ENCODE assay signal across 8 cellular contexts in the genomic region with DNA sequence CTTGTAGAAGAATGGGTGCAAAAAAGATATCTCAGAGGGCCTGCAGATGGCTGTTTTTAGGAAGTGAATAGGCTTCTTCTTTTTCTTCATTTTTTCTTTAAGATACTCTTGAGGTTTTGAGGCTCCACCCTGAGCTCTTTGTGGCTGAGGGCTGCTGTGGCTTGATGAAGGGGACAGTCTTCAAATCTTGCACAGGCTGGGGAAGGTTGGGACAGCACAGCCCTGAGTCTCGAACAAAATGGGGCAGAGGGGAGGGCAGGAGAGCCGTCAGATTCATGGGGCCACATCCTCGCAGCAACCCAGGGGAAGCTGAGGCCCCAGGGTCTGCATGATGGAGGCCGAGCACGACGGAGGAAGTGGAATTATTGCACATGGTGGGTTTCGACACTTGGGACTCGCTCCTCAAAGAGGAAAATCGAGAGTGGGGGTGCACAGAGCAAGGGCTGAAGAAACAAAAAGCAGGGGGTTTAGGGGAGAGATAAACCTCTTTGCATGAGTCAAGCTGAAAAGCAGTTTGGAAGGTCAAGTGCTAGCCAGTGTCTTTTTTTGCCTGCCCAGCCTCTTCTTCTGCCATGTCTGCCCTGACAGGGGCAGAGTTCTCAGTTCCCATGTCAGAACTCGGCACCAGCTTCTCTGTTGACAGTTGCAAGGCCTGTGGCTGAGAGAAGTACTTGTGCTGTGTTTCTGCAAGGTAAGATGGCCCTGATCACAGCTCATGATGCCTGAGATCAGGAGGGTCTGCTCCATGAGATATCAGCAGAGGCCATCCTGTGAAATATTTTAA. TPM values are rescaled to one million over a fixed set of nuclear protein-coding genes. Genes with fewer than 3 reads are reported as not detected.
DNase-seq lines count a peak whose midpoint lies in the region; FAIRE-seq and TF ChIP-seq lines count a peak whose summit lies in the region.

No MANE protein-coding gene starts in this region.

- DNase-seq in GM12892 (ENCODE audit: insufficient read length), result no peak
- peak; percentile 38 for DNase-seq in NAMALWA (ENCODE audit: low spot score)
- no peak for DNase-seq in activated naive CD8-positive, alpha-beta T cell treated with anti-CD3 and anti-CD28 coated beads for 36 hours
- DNase-seq in posterior vena cava (ENCODE audit: low spot score), result peak; percentile 61
- DNase-seq in NCI-H526 treated with DMSO at 0.1 percent for 48 hours (lab: John Stamatoyannopoulos, UW), result no peak
- no peak for DNase-seq in T1000 (lab: John Stamatoyannopoulos, UW)
- no peak for DNase-seq in pons (ENCODE audit: low spot score)
- DNase-seq in amygdala (lab: John Stamatoyannopoulos, UW), result no peak

- peaks cover 90% of the 10 kb centered on the region for H3K4me1 Mint-ChIP-seq in activated naive CD8-positive, alpha-beta T cell treated with anti-CD3 and anti-CD28 coated beads for 36 hours

- H3K36me3 Mint-ChIP-seq in activated naive CD8-positive, alpha-beta T cell treated with anti-CD3 and anti-CD28 coated beads for 36 hours, result peaks cover 39% of the 10 kb centered on the region

- FAIRE-seq in GM12892 (lab: Jason Lieb, UNC), result no peak

- H3K27me3 Mint-ChIP-seq in activated naive CD8-positive, alpha-beta T cell treated with anti-CD3 and anti-CD28 coated beads for 36 hours, result no peaks in the 10 kb centered on the region

- peaks cover 3% of the 10 kb centered on the region for H3K9me3 Mint-ChIP-seq in activated naive CD8-positive, alpha-beta T cell treated with anti-CD3 and anti-CD28 coated beads for 36 hours

- peak; percentile 55; the same call in 1 of the 2 replicates for TF ChIP-seq POLR2A in GM12892 (IDR thresholded peaks at IDR 0.05; ENCODE audit: low read depth, low read length)

- intact Hi-C loops in posterior vena cava (cut with DNase I), result no loop called here

- H3K4me3 Mint-ChIP-seq in activated naive CD8-positive, alpha-beta T cell treated with anti-CD3 and anti-CD28 coated beads for 36 hours, result peak overlapping the region; percentile 63

- H3K27ac Mint-ChIP-seq in activated naive CD8-positive, alpha-beta T cell treated with anti-CD3 and anti-CD28 coated beads for 36 hours, result peak overlapping the region; percentile 96

RNA-seq across cellular contexts. Expression of a gene that starts 19.5 kb away (rescaled TPM):
- polyA plus RNA-seq in GM12892 (2012; ENCODE audit: missing spikeins), result 22.2 TPM
- total RNA-seq in activated naive CD8-positive, alpha-beta T cell treated with anti-CD3 and anti-CD28 coated beads for 36 hours, result 10 to 100 TPM; 31.6 to 31.9 TPM
- 10 to 100 TPM; 31.5 to 42.9 TPM for total RNA-seq in posterior vena cava

Comparison
In these comparisons a context has a peak if more than half of its experiments do, and no peak if none do; other contexts are left out.
1. DNase-seq: peak in NAMALWA (single experiment) and posterior vena cava (single experiment); none in GM12892 (single experiment), activated naive CD8-positive, alpha-beta T cell treated with anti-CD3 and anti-CD28 coated beads for 36 hours (single experiment), NCI-H526 treated with DMSO at 0.1 percent for 48 hours (single experiment), T1000 (single experiment), pons (single experiment) and amygdala (0 of 56).